Comparison of ENCODE assay signal across 8 cellular contexts in genomic region chr1:12518956-12519707, GRCh38.
DNase-seq lines count a peak whose midpoint lies in the region; ATAC-seq and TF ChIP-seq lines count a peak whose summit lies in the region.

No MANE protein-coding gene starts in this region.

- H3K4me3 Mint-ChIP-seq in activated T-helper 17 cell treated with anti-CD3 and anti-CD28 coated beads, Interleukin-2, amount 50 U/mL, for 72 hours, result peak overlapping the region; percentile 57

- H3K9me3 Mint-ChIP-seq in activated T-helper 17 cell treated with anti-CD3 and anti-CD28 coated beads, Interleukin-2, amount 50 U/mL, for 72 hours, result no peaks in the 10 kb centered on the region

- H3K4me3 ChIP-seq in right atrium auricular region, result peak overlapping the region in 1 of 2 donors; percentile 9
- H3K4me3 ChIP-seq in HAP-1, result no peak overlapping the region

- peaks cover 27% of the 10 kb centered on the region for H3K4me1 Mint-ChIP-seq in activated T-helper 17 cell treated with anti-CD3 and anti-CD28 coated beads, Interleukin-2, amount 50 U/mL, for 72 hours

- no peaks in the 10 kb centered on the region for H3K36me3 ChIP-seq in right atrium auricular region
- H3K36me3 ChIP-seq in HAP-1 (replicated peaks), result no peaks in the 10 kb centered on the region

- ATAC-seq in activated T-helper 17 cell treated with anti-CD3 and anti-CD28 coated beads, Interleukin-2, amount 50 U/mL, for 72 hours (replicated peaks), result peak; percentile 98
- ATAC-seq in GM21515 (IDR thresholded peaks at IDR 0.05; ENCODE audit: unreplicated experiment) (no peak), HG02678 (IDR thresholded peaks at IDR 0.05; ENCODE audit: unreplicated experiment) (no peak)

- H3K4me1 ChIP-seq in right atrium auricular region, result peaks cover 0 to 23% of the 10 kb centered on the region in 2 donors
- H3K4me1 ChIP-seq in HAP-1, result no peaks in the 10 kb centered on the region

- H3K27me3 ChIP-seq in right atrium auricular region (no peaks in the 10 kb centered on the region), HAP-1 (ENCODE audit: low read depth) (no peaks in the 10 kb centered on the region)

- H3K27me3 Mint-ChIP-seq in activated T-helper 17 cell treated with anti-CD3 and anti-CD28 coated beads, Interleukin-2, amount 50 U/mL, for 72 hours, result no peaks in the 10 kb centered on the region

- DNase-seq in ELR (ENCODE audit: low read depth) (peak; percentile 34), right atrium auricular region (ENCODE audit: low spot score) (peak; percentile 93), HAP-1 (ENCODE audit: low spot score in 2 of 2) (no peak), occipital lobe (lab: John Stamatoyannopoulos, UW) (no peak)
- DNase-seq in stimulated activated CD4-positive, alpha-beta T cell treated with anti-CD3 and anti-CD28 coated beads, Interleukin-15, amount 100 ng/mL, for 48 hours (ENCODE audit: low read depth in 2 of 2), result peak; percentile 50 to 60

- peak overlapping the region; percentile 28 to 48 for H3K27ac ChIP-seq in right atrium auricular region

- peaks cover 6% of the 10 kb centered on the region for H3K36me3 Mint-ChIP-seq in activated T-helper 17 cell treated with anti-CD3 and anti-CD28 coated beads, Interleukin-2, amount 50 U/mL, for 72 hours (ENCODE audit: low read depth)

- peak overlapping the region; percentile 78 for H3K27ac Mint-ChIP-seq in activated T-helper 17 cell treated with anti-CD3 and anti-CD28 coated beads, Interleukin-2, amount 50 U/mL, for 72 hours

- H3K9me3 ChIP-seq in right atrium auricular region (no peaks in the 10 kb centered on the region), HAP-1 (no peaks in the 10 kb centered on the region)

- no peak for TF ChIP-seq CTCF in right atrium auricular region (IDR thresholded peaks at IDR 0.05)

- in situ Hi-C loops in HAP-1 (cut with MboI; ENCODE audit: low sequenced_read_pairs), result no loop called here

Comparison
In these comparisons a context has a peak if more than half of its experiments do, and no peak if none do; other contexts are left out.
1. DNase-seq: peak in ELR (single experiment), right atrium auricular region (single experiment) and stimulated activated CD4-positive, alpha-beta T cell treated with anti-CD3 and anti-CD28 coated beads, Interleukin-15, amount 100 ng/mL, for 48 hours (2 of 2); none in HAP-1 (0 of 2) and occipital lobe (single experiment).